17 cellular contexts compared by ENCODE assay signal in the genomic region with DNA sequence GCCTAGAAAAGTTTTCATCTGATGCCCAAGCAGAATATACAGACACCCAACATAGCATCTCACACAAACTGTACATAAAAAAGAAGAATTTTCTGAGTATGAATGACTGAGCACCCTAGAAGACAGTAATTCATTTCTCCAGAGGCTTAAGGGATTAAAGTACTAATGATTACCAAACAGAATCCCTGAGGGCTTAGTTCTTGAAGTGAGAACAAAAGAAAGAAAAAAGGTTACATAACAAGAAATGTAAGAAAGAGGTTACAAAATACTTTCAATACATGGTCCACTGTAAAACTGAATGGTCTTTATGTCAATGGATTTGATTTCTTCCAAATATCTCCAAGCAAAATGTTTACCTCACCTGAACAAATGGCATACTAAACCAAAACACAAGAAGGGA. TPM values are rescaled to one million over a fixed set of nuclear protein-coding genes. Genes with fewer than 3 reads are reported as not detected.
DNase-seq lines count a peak whose midpoint lies in the region; ATAC-seq and TF ChIP-seq lines count a peak whose summit lies in the region.
"Had no signal": no experiment of that assay in that cellular context is flagged by ENCODE, and none has a peak within 500 bp of the region (broad histone marks: within the 10 kb centered on the region; RNA-seq: fewer than 3 reads in every experiment).

No MANE protein-coding gene starts in this region.

- H3K36me3 ChIP-seq in body of pancreas (replicated peaks in 1 of 2; ENCODE audit: insufficient read depth in 1 of 2, low read depth in 2 of 2) = no peaks in the 10 kb centered on the region

- no peaks in the 10 kb centered on the region for H3K4me1 ChIP-seq in body of pancreas
- H3K4me1 ChIP-seq: Peyer's patch had no signal

- TF ChIP-seq POLR2A in body of pancreas (IDR thresholded peaks at IDR 0.05) = no peak

- no peaks in the 10 kb centered on the region for H3K27me3 ChIP-seq in body of pancreas
- H3K27me3 ChIP-seq: Peyer's patch had no signal

- no peaks in the 10 kb centered on the region for H3K9me3 Mint-ChIP-seq in stimulated activated naive CD8-positive, alpha-beta T cell treated with anti-CD3 and anti-CD28 coated beads, Interleukin-15, Interleukin-2, amounts not matched to agents 100 ng/mL and 50 ng/mL, for 24 hours
- no peaks in the 10 kb centered on the region for H3K9me3 Mint-ChIP-seq in stimulated activated naive CD8-positive, alpha-beta T cell treated with anti-CD3 and anti-CD28 coated beads, Interleukin-15, amount 100 ng/mL, for 72 hours
- no peaks in the 10 kb centered on the region for H3K9me3 Mint-ChIP-seq in central memory CD8-positive, alpha-beta T cell
- H3K9me3 Mint-ChIP-seq: H9 had no signal

- H3K27ac Mint-ChIP-seq in stimulated activated naive CD8-positive, alpha-beta T cell treated with anti-CD3 and anti-CD28 coated beads, Interleukin-15, Interleukin-2, amounts not matched to agents 100 ng/mL and 50 ng/mL, for 24 hours = peak overlapping the region; percentile 72
- H3K27ac Mint-ChIP-seq in stimulated activated naive CD8-positive, alpha-beta T cell treated with anti-CD3 and anti-CD28 coated beads, Interleukin-15, amount 100 ng/mL, for 72 hours = peak overlapping the region in 1 of 2 donors; percentile 6
- peak overlapping the region; percentile 76 for H3K27ac Mint-ChIP-seq in central memory CD8-positive, alpha-beta T cell (ENCODE audit: low read depth)

- no peak overlapping the region for H3K27ac ChIP-seq in body of pancreas
- H3K27ac ChIP-seq: Peyer's patch had no signal

- DNase-seq in stimulated activated naive CD8-positive, alpha-beta T cell treated with anti-CD3 and anti-CD28 coated beads, Interleukin-15, amount 100 ng/mL, for 72 hours = no peak
- DNase-seq in NCI-H82 (lab: John Stamatoyannopoulos, UW) (peak; percentile 55), body of pancreas (no peak), kidney glomerular epithelial cell (lab: John Stamatoyannopoulos, UW) (no peak)
- no peak for DNase-seq in central memory CD8-positive, alpha-beta T cell (ENCODE audit: low spot score in 2 of 2)
- no peak for DNase-seq in activated CD4-positive, alpha-beta T cell treated with anti-CD3 and anti-CD28 coated beads, Interleukin-2, amount 50 U/mL, for 1 hour
- DNase-seq: ACHN, DMS153, EL, H9, Karpas-422, NCI-H187 treated with DMSO at 0.1 percent for 48 hours, NCI-H774, Peyer's patch, Right ventricle myocardium superior had no signal

- no peak for TF ChIP-seq CTCF in body of pancreas (IDR thresholded peaks at IDR 0.05)

- H3K4me3 Mint-ChIP-seq in stimulated activated naive CD8-positive, alpha-beta T cell treated with anti-CD3 and anti-CD28 coated beads, Interleukin-15, Interleukin-2, amounts not matched to agents 100 ng/mL and 50 ng/mL, for 24 hours = no peak overlapping the region
- H3K4me3 Mint-ChIP-seq in stimulated activated naive CD8-positive, alpha-beta T cell treated with anti-CD3 and anti-CD28 coated beads, Interleukin-15, amount 100 ng/mL, for 72 hours = no peak overlapping the region
- no peak overlapping the region for H3K4me3 Mint-ChIP-seq in central memory CD8-positive, alpha-beta T cell
- H3K4me3 Mint-ChIP-seq: H9 had no signal

- no peaks in the 10 kb centered on the region for H3K4me1 Mint-ChIP-seq in stimulated activated naive CD8-positive, alpha-beta T cell treated with anti-CD3 and anti-CD28 coated beads, Interleukin-15, Interleukin-2, amounts not matched to agents 100 ng/mL and 50 ng/mL, for 24 hours (ENCODE audit: low read depth)
- no peaks in the 10 kb centered on the region for H3K4me1 Mint-ChIP-seq in stimulated activated naive CD8-positive, alpha-beta T cell treated with anti-CD3 and anti-CD28 coated beads, Interleukin-15, amount 100 ng/mL, for 72 hours
- peaks cover 4% of the 10 kb centered on the region for H3K4me1 Mint-ChIP-seq in central memory CD8-positive, alpha-beta T cell
- H3K4me1 Mint-ChIP-seq: H9 had no signal

- H3K36me3 Mint-ChIP-seq in stimulated activated naive CD8-positive, alpha-beta T cell treated with anti-CD3 and anti-CD28 coated beads, Interleukin-15, Interleukin-2, amounts not matched to agents 100 ng/mL and 50 ng/mL, for 24 hours (ENCODE audit: low read depth) = peaks cover 47% of the 10 kb centered on the region
- H3K36me3 Mint-ChIP-seq in central memory CD8-positive, alpha-beta T cell (ENCODE audit: insufficient read depth) = peaks cover 30% of the 10 kb centered on the region

- H3K9me3 ChIP-seq in body of pancreas = no peaks in the 10 kb centered on the region
- H3K9me3 ChIP-seq: Peyer's patch had no signal

- ATAC-seq in stimulated activated naive CD8-positive, alpha-beta T cell treated with anti-CD3 and anti-CD28 coated beads, Interleukin-15, amount 100 ng/mL, for 72 hours = no peak
- ATAC-seq in central memory CD8-positive, alpha-beta T cell (replicated peaks; ENCODE audit: extremely low read depth, poor library complexity, severe bottlenecking) = no peak
- ATAC-seq in body of pancreas (no peak), GM18909 (IDR thresholded peaks at IDR 0.05; ENCODE audit: poor library complexity, unreplicated experiment) (no peak)

- H3K4me3 ChIP-seq in body of pancreas = no peak overlapping the region
- H3K4me3 ChIP-seq: Peyer's patch had no signal

- intact Hi-C loops in body of pancreas (cut with DNase I) = no loop called here

- no peaks in the 10 kb centered on the region for H3K27me3 Mint-ChIP-seq in stimulated activated naive CD8-positive, alpha-beta T cell treated with anti-CD3 and anti-CD28 coated beads, Interleukin-15, Interleukin-2, amounts not matched to agents 100 ng/mL and 50 ng/mL, for 24 hours
- H3K27me3 Mint-ChIP-seq in stimulated activated naive CD8-positive, alpha-beta T cell treated with anti-CD3 and anti-CD28 coated beads, Interleukin-15, amount 100 ng/mL, for 72 hours = no peaks in the 10 kb centered on the region
- H3K27me3 Mint-ChIP-seq in central memory CD8-positive, alpha-beta T cell = no peaks in the 10 kb centered on the region

RNA-seq across cellular contexts. Expression of gene NEK10, which starts 9.1 kb away (rescaled TPM):
- under 1 TPM; 0.33 to 0.78 TPM for total RNA-seq in body of pancreas
